Comparison of ENCODE assay signal across 8 cellular contexts in the genomic region with DNA sequence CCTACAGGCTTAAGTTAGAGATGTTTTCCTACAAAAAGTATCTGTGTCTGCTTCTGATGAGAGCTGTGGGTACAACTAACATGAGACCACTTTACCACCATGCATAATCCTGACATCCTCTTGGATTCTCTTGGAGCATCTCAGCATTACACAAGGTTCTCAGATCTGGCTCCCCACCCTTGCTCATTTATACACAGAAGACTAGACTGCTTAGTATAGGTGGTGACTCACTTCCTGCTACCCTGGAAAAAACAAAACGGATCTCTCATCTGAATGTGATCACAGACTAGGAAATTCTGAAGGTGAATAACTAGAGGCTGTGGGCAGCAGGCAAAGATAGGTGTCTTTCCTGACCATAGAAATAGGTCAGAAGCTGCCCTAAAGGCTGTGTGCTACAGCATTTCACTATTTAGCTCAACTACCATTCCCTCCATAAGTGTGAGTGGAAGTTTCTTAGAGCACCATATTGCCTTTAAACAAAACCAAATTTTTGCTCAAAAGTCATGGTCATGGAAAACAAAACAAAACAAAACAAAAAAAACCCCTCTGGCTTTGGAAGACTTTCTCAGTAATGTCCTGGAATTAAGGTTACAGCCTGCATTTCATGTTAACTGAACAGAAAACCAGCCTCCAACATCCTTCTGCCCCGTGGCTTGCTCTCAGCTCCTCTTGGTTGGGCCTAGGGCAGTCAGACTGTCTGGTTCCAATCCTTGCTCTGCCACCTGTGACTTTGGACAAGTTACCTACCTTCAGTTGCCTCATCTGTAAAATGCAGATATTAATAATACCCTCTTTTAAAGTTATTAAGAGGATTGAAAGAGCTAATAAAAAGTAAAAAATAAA.
DNase-seq lines count a peak whose midpoint lies in the region; ATAC-seq and TF ChIP-seq lines count a peak whose summit lies in the region.
"Not testable (repeated sequence)": the region's sequence is repeated elsewhere in the genome, so short reads cannot be mapped to it uniquely, and the experiment has no call there.

No MANE protein-coding gene starts in this region.

- not testable (repeated sequence) for TF ChIP-seq CTCF in CD4-positive, alpha-beta T cell (IDR thresholded peaks at IDR 0.05); Panc1 (IDR thresholded peaks at IDR 0.05); brain microvascular endothelial cell (IDR thresholded peaks at IDR 0.05; ENCODE audit: low read depth, low read length, missing control alignments)

- in situ Hi-C loops in Panc1 (cut with HindIII; ENCODE audit: low pct_unique_long_range_greater_than_20kb, low sequenced_read_pairs); brain microvascular endothelial cell (cut with HindIII; ENCODE audit: low pct_ligation_motif_present, low sequenced_read_pairs): not testable (repeated sequence)

- peak; percentile 62 for ATAC-seq in CD4-positive, alpha-beta T cell (ENCODE audit: poor library complexity)
- peak; percentile 78; the same call in 1 of the 2 replicates for ATAC-seq in Panc1
- peak; percentile 88 to 94 for ATAC-seq in activated CD4-positive, CD25-positive, alpha-beta regulatory T cell treated with anti-CD3 and anti-CD28 coated beads, Interleukin-2, amount 50 U/mL, for 24 hours
- ATAC-seq in activated CD8-positive, alpha-beta memory T cell treated with anti-CD3 and anti-CD28 coated beads, Interleukin-2, amount 10 ng/mL, durations not matched to agents 7 days and 5 days: peak; percentile 80
- peak; percentile 47 to 92 for ATAC-seq in naive thymus-derived CD8-positive, alpha-beta T cell
- ATAC-seq in stimulated activated naive CD8-positive, alpha-beta T cell treated with anti-CD3 and anti-CD28 coated beads, Interleukin-15, amount 100 ng/mL, for 72 hours: peak; percentile 88

- H3K4me1 ChIP-seq in Panc1 (ENCODE audit: control insufficient read depth, insufficient read depth, low read length): not testable (repeated sequence)

- not testable (repeated sequence) for H3K4me3 ChIP-seq in Panc1 (ENCODE audit: low read depth in 2 of 2, low read length in 2 of 2); brain microvascular endothelial cell (ENCODE audit: low read depth, low read length)

- H3K27ac Mint-ChIP-seq in CD4-positive, alpha-beta T cell: not testable (repeated sequence)
- peak overlapping the region; percentile 68 for H3K27ac Mint-ChIP-seq in activated CD8-positive, alpha-beta memory T cell treated with anti-CD3 and anti-CD28 coated beads, Interleukin-2, amount 10 ng/mL, durations not matched to agents 7 days and 5 days
- peak overlapping the region; percentile 88 for H3K27ac Mint-ChIP-seq in activated naive CD4-positive, alpha-beta T cell treated with anti-CD3 and anti-CD28 coated beads for 36 hours
- peak overlapping the region in 6 of 10 donors; percentile 11 to 90 (median 59) for H3K27ac Mint-ChIP-seq in naive thymus-derived CD8-positive, alpha-beta T cell
- H3K27ac Mint-ChIP-seq in stimulated activated naive CD8-positive, alpha-beta T cell treated with anti-CD3 and anti-CD28 coated beads, Interleukin-15, amount 100 ng/mL, for 72 hours: peak overlapping the region; percentile 42 to 57

- BruUV-seq in Panc1 (replicated peaks; lab: Mats Ljungman, UMichigan): not testable (repeated sequence)

- POLR2A ChIA-PET in CD4-positive, alpha-beta T cell (lab: Charles Lee); Panc1 (lab: Charles Lee); naive thymus-derived CD8-positive, alpha-beta T cell (lab: Charles Lee): not testable (repeated sequence)

- H3K4me1 Mint-ChIP-seq in CD4-positive, alpha-beta T cell (ENCODE audit: low read depth); activated CD8-positive, alpha-beta memory T cell treated with anti-CD3 and anti-CD28 coated beads, Interleukin-2, amount 10 ng/mL, durations not matched to agents 7 days and 5 days; activated naive CD4-positive, alpha-beta T cell treated with anti-CD3 and anti-CD28 coated beads for 36 hours (ENCODE audit: low read depth); naive thymus-derived CD8-positive, alpha-beta T cell; stimulated activated naive CD8-positive, alpha-beta T cell treated with anti-CD3 and anti-CD28 coated beads, Interleukin-15, amount 100 ng/mL, for 72 hours: not testable (repeated sequence)

- not testable (repeated sequence) for H3K27me3 ChIP-seq in CD4-positive, alpha-beta T cell (ENCODE audit: control insufficient read depth, insufficient read depth, low read length); Panc1 (ENCODE audit: control insufficient read depth, insufficient read depth, low read length); brain microvascular endothelial cell (replicated peaks)

- not testable (repeated sequence) for H3K27me3 Mint-ChIP-seq in CD4-positive, alpha-beta T cell; activated CD8-positive, alpha-beta memory T cell treated with anti-CD3 and anti-CD28 coated beads, Interleukin-2, amount 10 ng/mL, durations not matched to agents 7 days and 5 days; activated naive CD4-positive, alpha-beta T cell treated with anti-CD3 and anti-CD28 coated beads for 36 hours (ENCODE audit: low read depth); naive thymus-derived CD8-positive, alpha-beta T cell; stimulated activated naive CD8-positive, alpha-beta T cell treated with anti-CD3 and anti-CD28 coated beads, Interleukin-15, amount 100 ng/mL, for 72 hours

- DNase-seq in CD4-positive, alpha-beta T cell; Panc1 (ENCODE audit: low read depth, low spot score); naive thymus-derived CD8-positive, alpha-beta T cell: not testable (repeated sequence)
- DNase-seq in activated CD8-positive, alpha-beta memory T cell treated with anti-CD3 and anti-CD28 coated beads, Interleukin-2, amount 10 ng/mL, durations not matched to agents 7 days and 5 days: peak; percentile 43
- peak; percentile 41 for DNase-seq in activated naive CD4-positive, alpha-beta T cell treated with anti-CD3 and anti-CD28 coated beads for 36 hours
- peak; percentile 77 for DNase-seq in brain microvascular endothelial cell
- DNase-seq in stimulated activated naive CD8-positive, alpha-beta T cell treated with anti-CD3 and anti-CD28 coated beads, Interleukin-15, amount 100 ng/mL, for 72 hours: peak; percentile 10 to 19

- not testable (repeated sequence) for H3K36me3 ChIP-seq in Panc1 (ENCODE audit: control insufficient read depth, insufficient read depth, low read length); brain microvascular endothelial cell (replicated peaks)

- H3K36me3 Mint-ChIP-seq in CD4-positive, alpha-beta T cell (ENCODE audit: low read depth); activated CD8-positive, alpha-beta memory T cell treated with anti-CD3 and anti-CD28 coated beads, Interleukin-2, amount 10 ng/mL, durations not matched to agents 7 days and 5 days; activated naive CD4-positive, alpha-beta T cell treated with anti-CD3 and anti-CD28 coated beads for 36 hours (ENCODE audit: low read depth); naive thymus-derived CD8-positive, alpha-beta T cell: not testable (repeated sequence)

- CTCF ChIA-PET in CD4-positive, alpha-beta T cell (lab: Charles Lee); Panc1 (lab: Charles Lee); activated CD8-positive, alpha-beta memory T cell treated with anti-CD3 and anti-CD28 coated beads, Interleukin-2, amount 10 ng/mL, durations not matched to agents 7 days and 5 days (lab: Charles Lee); activated naive CD4-positive, alpha-beta T cell treated with anti-CD3 and anti-CD28 coated beads for 36 hours (lab: Charles Lee): not testable (repeated sequence)

- intact Hi-C loops in CD4-positive, alpha-beta T cell (cut with DNase I, micrococcal nuclease); Panc1 (cut with micrococcal nuclease; ENCODE audit: unreplicated experiment); activated naive CD4-positive, alpha-beta T cell treated with anti-CD3 and anti-CD28 coated beads for 36 hours (cut with micrococcal nuclease): not testable (repeated sequence)

- not testable (repeated sequence) for H3K9me3 ChIP-seq in CD4-positive, alpha-beta T cell (ENCODE audit: control insufficient read depth, low read length); Panc1 (ENCODE audit: control insufficient read depth, insufficient read depth, low read depth, low read length)

- H3K9me3 Mint-ChIP-seq in CD4-positive, alpha-beta T cell; activated CD8-positive, alpha-beta memory T cell treated with anti-CD3 and anti-CD28 coated beads, Interleukin-2, amount 10 ng/mL, durations not matched to agents 7 days and 5 days (ENCODE audit: low read depth); activated naive CD4-positive, alpha-beta T cell treated with anti-CD3 and anti-CD28 coated beads for 36 hours; naive thymus-derived CD8-positive, alpha-beta T cell; stimulated activated naive CD8-positive, alpha-beta T cell treated with anti-CD3 and anti-CD28 coated beads, Interleukin-15, amount 100 ng/mL, for 72 hours: not testable (repeated sequence)

- H3K4me3 Mint-ChIP-seq in CD4-positive, alpha-beta T cell; activated CD8-positive, alpha-beta memory T cell treated with anti-CD3 and anti-CD28 coated beads, Interleukin-2, amount 10 ng/mL, durations not matched to agents 7 days and 5 days; activated naive CD4-positive, alpha-beta T cell treated with anti-CD3 and anti-CD28 coated beads for 36 hours; naive thymus-derived CD8-positive, alpha-beta T cell: not testable (repeated sequence)
- H3K4me3 Mint-ChIP-seq in stimulated activated naive CD8-positive, alpha-beta T cell treated with anti-CD3 and anti-CD28 coated beads, Interleukin-15, amount 100 ng/mL, for 72 hours: peak overlapping the region in 1 of 2 donors; percentile 22

- H3K27ac ChIP-seq in CD4-positive, alpha-beta T cell (ENCODE audit: low read depth, low read length); Panc1 (ENCODE audit: low read length); brain microvascular endothelial cell: not testable (repeated sequence)
